ENCODE assay signal across 8 cellular contexts in genomic region chr20:20820104-20820503, GRCh38.
DNase-seq lines count a peak whose midpoint lies in the region; ATAC-seq, FAIRE-seq and TF ChIP-seq lines count a peak whose summit lies in the region.

No MANE protein-coding gene starts in this region.

- H3K36me3 ChIP-seq in Karpas-422 (ENCODE audit: insufficient read depth, low read length) (no peaks in the 10 kb centered on the region), mammary epithelial cell (ENCODE audit: insufficient read depth, low read length) (no peaks in the 10 kb centered on the region)

- no peak overlapping the region for H2AFZ ChIP-seq in Karpas-422 (ENCODE audit: low read length)
- H2AFZ ChIP-seq in mammary epithelial cell (ENCODE audit: low read depth, low read length), result no peak overlapping the region

- H3K4me1 ChIP-seq in Karpas-422 (ENCODE audit: low read length), result peaks cover 4% of the 10 kb centered on the region; the same call in 1 of the 2 replicates
- H3K4me1 ChIP-seq in mammary epithelial cell (ENCODE audit: insufficient read depth, low read length), result no peaks in the 10 kb centered on the region

- in situ Hi-C loops in mammary epithelial cell (cut with MboI; ENCODE audit: low sequenced_read_pairs in 2 of 2), result loop anchor here (5.0 to 10.0 kb wide), 2 partner anchors 145 to 148 kb away; no protein-coding TSS in a partner anchor

- H3K4me2 ChIP-seq in Karpas-422 (ENCODE audit: low read depth, low read length, poor library complexity, severe bottlenecking), result no peak overlapping the region
- H3K4me2 ChIP-seq in mammary epithelial cell (ENCODE audit: insufficient read depth, low read depth, low read length), result no peak overlapping the region

- H3K4me3 ChIP-seq in Karpas-422 (ENCODE audit: low read length) (no peak overlapping the region), mammary epithelial cell (replicated peaks in 1 of 3; ENCODE audit: insufficient read depth in 1 of 3, low read depth in 2 of 3, low read length in 3 of 3) (no peak overlapping the region)

- CTCF ChIA-PET in mammary epithelial cell (lab: Charles Lee; ENCODE audit: low non-redundant PET), result interaction anchor here (0.6 kb wide), 1 partner anchor 108 kb away, joined by 3 read pairs; the partner anchor contains the start of gene RALGAPA2

- DNase-seq in D721Med (ENCODE audit: insufficient read length, low spot score), result no peak
- DNase-seq in Karpas-422, result peak; percentile 59
- no peak for DNase-seq in mammary epithelial cell
- peak; percentile 24 to 53 for DNase-seq in lung microvascular endothelial cell (ENCODE audit: low read depth in 2 of 2)
- DNase-seq in NCI-H2196 (lab: John Stamatoyannopoulos, UW; ENCODE audit: unreplicated experiment), result no peak
- DNase-seq in COR-L47 (lab: John Stamatoyannopoulos, UW), result no peak
- DNase-seq in stimulated activated naive CD4-positive, alpha-beta T cell (lab: John Stamatoyannopoulos, UW), result no peak

- intact Hi-C loops in mammary epithelial cell (cut with micrococcal nuclease), result no loop called here

- ATAC-seq in GM21737 (IDR thresholded peaks at IDR 0.05; ENCODE audit: unreplicated experiment), result no peak

- H3K27ac ChIP-seq in Karpas-422 (ENCODE audit: low read length), result no peak overlapping the region
- no peak overlapping the region for H3K27ac ChIP-seq in mammary epithelial cell (ENCODE audit: insufficient read depth, low read depth, low read length)

- no peak for FAIRE-seq in D721Med (lab: Jason Lieb, UNC)

- H3K79me2 ChIP-seq in Karpas-422 (ENCODE audit: low read length) (no peaks in the 10 kb centered on the region), mammary epithelial cell (ENCODE audit: insufficient read depth, low read length) (no peaks in the 10 kb centered on the region)

- BruUV-seq in mammary epithelial cell (replicated peaks; lab: Mats Ljungman, UMichigan), result no TSS peak

- H3K27me3 ChIP-seq in Karpas-422 (ENCODE audit: low read length) (no peaks in the 10 kb centered on the region), mammary epithelial cell (ENCODE audit: insufficient read depth, low read length) (no peaks in the 10 kb centered on the region)

- 65% methylated on average over 6 of the region's 10 CpGs for WGBS in mammary epithelial cell (ENCODE audit: low coverage, missing lambda C conversion rate)

- H3K9ac ChIP-seq in Karpas-422 (ENCODE audit: low read length) (no peak overlapping the region), mammary epithelial cell (ENCODE audit: insufficient read depth, low read length) (no peak overlapping the region)

- TF ChIP-seq CTCF in D721Med (IDR thresholded peaks at IDR 0.05; ENCODE audit: insufficient read depth, missing control alignments), result peak; percentile 43
- TF ChIP-seq CTCF in mammary epithelial cell (conservative IDR thresholded peaks at IDR 0.05 in 1 of 2, IDR thresholded peaks at IDR 0.05 in 1 of 2; ENCODE audit: extremely low read depth in 1 of 2, insufficient read depth in 1 of 2, low read depth in 1 of 2, low read length in 2 of 2), result peak; percentile 22 to 41

- no peaks in the 10 kb centered on the region for H3K9me3 ChIP-seq in Karpas-422 (ENCODE audit: low read length)
- no peaks in the 10 kb centered on the region for H3K9me3 ChIP-seq in mammary epithelial cell (replicated peaks; ENCODE audit: insufficient read depth, low read length)

- dilution Hi-C loops in mammary epithelial cell (cut with HindIII; ENCODE audit: low sequenced_read_pairs), result no loop called here

- H4K20me1 ChIP-seq in Karpas-422 (ENCODE audit: insufficient read depth, low read depth, low read length) (no peaks in the 10 kb centered on the region), mammary epithelial cell (ENCODE audit: insufficient read depth, low read length) (no peaks in the 10 kb centered on the region)

- H3K9me2 ChIP-seq in Karpas-422 (replicated peaks; ENCODE audit: insufficient read depth, low read length), result no peaks in the 10 kb centered on the region

Comparison
In these comparisons a context has a peak if more than half of its experiments do, and no peak if none do; other contexts are left out.
1. DNase-seq: peak in Karpas-422 (single experiment) and lung microvascular endothelial cell (2 of 2); none in D721Med (single experiment), mammary epithelial cell (single experiment), NCI-H2196 (single experiment), COR-L47 (single experiment) and stimulated activated naive CD4-positive, alpha-beta T cell (0 of 6).